8 cellular contexts compared by ENCODE assay signal in genomic region chr1:147084273-147085096, GRCh38.
A peak's percentile ranks its signal among the peaks of the same experiment; 100 is the strongest.
DNase-seq lines count a peak whose midpoint lies in the region; ATAC-seq and TF ChIP-seq lines count a peak whose summit lies in the region.

No MANE protein-coding gene starts in this region.

- no peaks in the 10 kb centered on the region for H3K27me3 ChIP-seq in Loucy (ENCODE audit: insufficient read depth, low read length, poor library complexity, severe bottlenecking)

- no peaks in the 10 kb centered on the region for H4K20me1 ChIP-seq in Loucy (ENCODE audit: insufficient read depth, low read length, poor library complexity, severe bottlenecking)

- H3K4me1 ChIP-seq in Loucy (ENCODE audit: insufficient read depth, low read length, poor library complexity, severe bottlenecking), result no peaks in the 10 kb centered on the region

- peak overlapping the region; percentile 75 for H3K4me3 ChIP-seq in Loucy (ENCODE audit: low read length, poor library complexity, severe bottlenecking)

- peak; percentile 88 for ATAC-seq in GM21723 (IDR thresholded peaks at IDR 0.05; ENCODE audit: unreplicated experiment)
- no peak for ATAC-seq in HG03520 (IDR thresholded peaks at IDR 0.05; ENCODE audit: unreplicated experiment)

- H3K9ac ChIP-seq in Loucy (ENCODE audit: low read depth, low read length, poor library complexity, severe bottlenecking), result peak overlapping the region; percentile 44

- H3K79me2 ChIP-seq in Loucy (ENCODE audit: insufficient read depth, low read length), result no peaks in the 10 kb centered on the region

- H3K36me3 ChIP-seq in Loucy (ENCODE audit: insufficient read depth, low read length), result no peaks in the 10 kb centered on the region

- H2AFZ ChIP-seq in Loucy (ENCODE audit: low read length), result peak overlapping the region; percentile 83

- DNase-seq in DMS79 (lab: John Stamatoyannopoulos, UW) (peak; percentile 89), T follicular helper cell (ENCODE audit: low read depth) (peak; percentile 38), anterior cingulate cortex (lab: John Stamatoyannopoulos, UW) (peak in 41 of 58 donors; percentile 0 to 80 (median 26)), hippocampal formation (lab: John Stamatoyannopoulos, UW) (peak; percentile 8 to 16), retina (peak; percentile 93)

- no peaks in the 10 kb centered on the region for H3F3A ChIP-seq in Loucy (ENCODE audit: low read depth)

- no peak for TF ChIP-seq CTCF in Loucy (conservative IDR thresholded peaks at IDR 0.05; ENCODE audit: low read length)

- H3K9me2 ChIP-seq in Loucy (replicated peaks; ENCODE audit: low read depth, low read length), result no peaks in the 10 kb centered on the region

- no peaks in the 10 kb centered on the region for H3K9me3 ChIP-seq in Loucy (ENCODE audit: insufficient read depth, low read depth, low read length)

- H3K4me2 ChIP-seq in Loucy (ENCODE audit: low read depth, low read length, poor library complexity, severe bottlenecking), result peak overlapping the region; percentile 74

Comparison
In these comparisons a context has a peak if more than half of its experiments do, and no peak if none do; other contexts are left out.
1. DNase-seq: peak in every context shown above with its lines; median percentile 93 in retina; 89 in DMS79; 38 in T follicular helper cell; 26 in anterior cingulate cortex; 12 in hippocampal formation.